1 cellular context compared by ENCODE assay signal in the genomic region with DNA sequence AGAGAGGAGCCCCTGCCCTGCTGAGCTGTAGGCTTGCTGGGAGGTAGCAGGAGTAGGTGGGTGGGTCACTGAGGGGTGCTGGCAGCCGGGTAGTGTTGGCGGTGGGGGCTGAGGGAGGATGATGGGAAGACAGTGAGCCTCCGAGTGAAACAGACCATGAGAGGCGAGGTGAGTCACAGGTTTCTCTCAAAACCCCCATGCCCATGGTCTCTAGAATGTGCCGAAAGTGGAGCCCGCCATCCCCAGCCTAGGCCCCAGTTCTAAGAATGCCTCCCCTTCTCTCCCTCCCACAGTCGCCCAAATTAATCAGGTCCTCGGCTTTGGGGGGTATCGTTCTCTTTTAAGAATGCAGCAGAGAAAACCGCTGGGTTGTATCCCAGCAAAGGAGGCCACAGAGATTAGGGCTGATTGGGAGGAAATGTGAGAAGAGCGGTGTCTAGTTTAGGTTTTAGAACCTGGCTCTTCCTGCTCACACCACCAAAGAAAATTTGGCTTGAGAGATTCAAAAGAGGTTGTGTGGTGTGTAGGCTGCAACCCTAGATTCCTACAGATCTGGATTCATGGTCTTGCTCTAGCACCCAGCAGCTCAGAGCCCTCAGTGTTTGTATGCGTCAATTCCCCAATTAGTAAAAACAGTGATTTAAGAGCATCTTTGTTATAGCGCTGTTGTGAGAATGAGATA.
TF ChIP-seq lines count a peak whose summit lies in the region.

No MANE protein-coding gene starts in this region.

TF ChIP-seq in GM12878, 131 proteins besides CTCF, POLR2A, EP300 and RAD21:
- TF ChIP-seq, protein P1, sequence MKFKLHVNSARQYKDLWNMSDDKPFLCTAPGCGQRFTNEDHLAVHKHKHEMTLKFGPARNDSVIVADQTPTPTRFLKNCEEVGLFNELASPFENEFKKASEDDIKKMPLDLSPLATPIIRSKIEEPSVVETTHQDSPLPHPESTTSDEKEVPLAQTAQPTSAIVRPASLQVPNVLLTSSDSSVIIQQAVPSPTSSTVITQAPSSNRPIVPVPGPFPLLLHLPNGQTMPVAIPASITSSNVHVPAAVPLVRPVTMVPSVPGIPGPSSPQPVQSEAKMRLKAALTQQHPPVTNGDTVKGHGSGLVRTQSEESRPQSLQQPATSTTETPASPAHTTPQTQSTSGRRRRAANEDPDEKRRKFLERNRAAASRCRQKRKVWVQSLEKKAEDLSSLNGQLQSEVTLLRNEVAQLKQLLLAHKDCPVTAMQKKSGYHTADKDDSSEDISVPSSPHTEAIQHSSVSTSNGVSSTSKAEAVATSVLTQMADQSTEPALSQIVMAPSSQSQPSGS (IDR thresholded peaks at IDR 0.05; ENCODE audit: low read length): 0 out of 2 replicates have a peak, but pooled peaks have one; percentile 39
- TF ChIP-seq ETV6 (conservative IDR thresholded peaks at IDR 0.05 in 1 of 2, IDR thresholded peaks at IDR 0.05 in 1 of 2; ENCODE audit: borderline replicate concordance in 1 of 2, low read depth in 1 of 2): peak in 1 of 2 experiments; percentile 26; a peak in 1 of 4 replicates
- no peak for TF ChIP-seq RAD51 (IDR thresholded peaks at IDR 0.05)
- 0 out of 2 replicates have a peak, but pooled peaks have one; percentile 7 for TF ChIP-seq GABPA (IDR thresholded peaks at IDR 0.05; ENCODE audit: low read depth)
- TF ChIP-seq PML (IDR thresholded peaks at IDR 0.05; ENCODE audit: low read length): 0 out of 2 replicates have a peak, but pooled peaks have one; percentile 38
- TF ChIP-seq, protein P2, sequence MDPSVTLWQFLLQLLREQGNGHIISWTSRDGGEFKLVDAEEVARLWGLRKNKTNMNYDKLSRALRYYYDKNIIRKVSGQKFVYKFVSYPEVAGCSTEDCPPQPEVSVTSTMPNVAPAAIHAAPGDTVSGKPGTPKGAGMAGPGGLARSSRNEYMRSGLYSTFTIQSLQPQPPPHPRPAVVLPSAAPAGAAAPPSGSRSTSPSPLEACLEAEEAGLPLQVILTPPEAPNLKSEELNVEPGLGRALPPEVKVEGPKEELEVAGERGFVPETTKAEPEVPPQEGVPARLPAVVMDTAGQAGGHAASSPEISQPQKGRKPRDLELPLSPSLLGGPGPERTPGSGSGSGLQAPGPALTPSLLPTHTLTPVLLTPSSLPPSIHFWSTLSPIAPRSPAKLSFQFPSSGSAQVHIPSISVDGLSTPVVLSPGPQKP (IDR thresholded peaks at IDR 0.05; ENCODE audit: low read depth, low read length): no peak
- peak; percentile 36; the same call in 1 of the 2 replicates for TF ChIP-seq FOXM1 (IDR thresholded peaks at IDR 0.05; ENCODE audit: low read depth, low read length)
- peak; percentile 78; the same call in 1 of the 2 replicates for TF ChIP-seq MTA3 (IDR thresholded peaks at IDR 0.05; ENCODE audit: borderline replicate concordance, low read length)
- 0 out of 4 replicates have a peak, but pooled peaks of 1 of the 2 experiments have one; percentile 4 for TF ChIP-seq BHLHE40 (IDR thresholded peaks at IDR 0.05; ENCODE audit: borderline replicate concordance in 1 of 2, low read depth in 2 of 2, low read length in 1 of 2)
- TF ChIP-seq, protein P3, sequence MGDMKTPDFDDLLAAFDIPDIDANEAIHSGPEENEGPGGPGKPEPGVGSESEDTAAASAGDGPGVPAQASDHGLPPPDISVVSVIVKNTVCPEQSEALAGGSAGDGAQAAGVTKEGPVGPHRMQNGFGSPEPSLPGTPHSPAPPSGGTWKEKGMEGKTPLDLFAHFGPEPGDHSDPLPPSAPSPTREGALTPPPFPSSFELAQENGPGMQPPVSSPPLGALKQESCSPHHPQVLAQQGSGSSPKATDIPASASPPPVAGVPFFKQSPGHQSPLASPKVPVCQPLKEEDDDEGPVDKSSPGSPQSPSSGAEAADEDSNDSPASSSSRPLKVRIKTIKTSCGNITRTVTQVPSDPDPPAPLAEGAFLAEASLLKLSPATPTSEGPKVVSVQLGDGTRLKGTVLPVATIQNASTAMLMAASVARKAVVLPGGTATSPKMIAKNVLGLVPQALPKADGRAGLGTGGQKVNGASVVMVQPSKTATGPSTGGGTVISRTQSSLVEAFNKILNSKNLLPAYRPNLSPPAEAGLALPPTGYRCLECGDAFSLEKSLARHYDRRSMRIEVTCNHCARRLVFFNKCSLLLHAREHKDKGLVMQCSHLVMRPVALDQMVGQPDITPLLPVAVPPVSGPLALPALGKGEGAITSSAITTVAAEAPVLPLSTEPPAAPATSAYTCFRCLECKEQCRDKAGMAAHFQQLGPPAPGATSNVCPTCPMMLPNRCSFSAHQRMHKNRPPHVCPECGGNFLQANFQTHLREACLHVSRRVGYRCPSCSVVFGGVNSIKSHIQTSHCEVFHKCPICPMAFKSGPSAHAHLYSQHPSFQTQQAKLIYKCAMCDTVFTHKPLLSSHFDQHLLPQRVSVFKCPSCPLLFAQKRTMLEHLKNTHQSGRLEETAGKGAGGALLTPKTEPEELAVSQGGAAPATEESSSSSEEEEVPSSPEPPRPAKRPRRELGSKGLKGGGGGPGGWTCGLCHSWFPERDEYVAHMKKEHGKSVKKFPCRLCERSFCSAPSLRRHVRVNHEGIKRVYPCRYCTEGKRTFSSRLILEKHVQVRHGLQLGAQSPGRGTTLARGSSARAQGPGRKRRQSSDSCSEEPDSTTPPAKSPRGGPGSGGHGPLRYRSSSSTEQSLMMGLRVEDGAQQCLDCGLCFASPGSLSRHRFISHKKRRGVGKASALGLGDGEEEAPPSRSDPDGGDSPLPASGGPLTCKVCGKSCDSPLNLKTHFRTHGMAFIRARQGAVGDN (IDR thresholded peaks at IDR 0.05): peak; percentile 29; the same call in 1 of the 2 replicates
- TF ChIP-seq CBX5 (IDR thresholded peaks at IDR 0.05; ENCODE audit: low read depth): peak; percentile 36; the same call in 1 of the 2 replicates
- no peak for TF ChIP-seq MLLT1 (IDR thresholded peaks at IDR 0.05)
- no peak for TF ChIP-seq STAT3 (IDR thresholded peaks at IDR 0.05; ENCODE audit: low read depth, low read length)
- no peak for TF ChIP-seq NFXL1 (IDR thresholded peaks at IDR 0.05; ENCODE audit: borderline replicate concordance)
- TF ChIP-seq JUND (IDR thresholded peaks at IDR 0.05; ENCODE audit: low read depth, low read length): no peak
- TF ChIP-seq SREBF2 (IDR thresholded peaks at IDR 0.05; ENCODE audit: low read length): no peak
- no peak for TF ChIP-seq PAX5 (IDR thresholded peaks at IDR 0.05; ENCODE audit: borderline replicate concordance, low read depth, low read length)
- TF ChIP-seq RUNX3 (IDR thresholded peaks at IDR 0.05; ENCODE audit: low read length): peak; percentile 63
- peak; percentile 32; the same call in 1 of the 2 replicates for TF ChIP-seq JUNB (IDR thresholded peaks at IDR 0.05)
- TF ChIP-seq CREM (IDR thresholded peaks at IDR 0.05; ENCODE audit: low read depth): 0 out of 2 replicates have a peak, but pooled peaks have one; percentile 17
- TF ChIP-seq CREB1 (IDR thresholded peaks at IDR 0.05; ENCODE audit: low read depth): 0 out of 2 replicates have a peak, but pooled peaks have one; percentile 11
- no peak for TF ChIP-seq E2F8 (IDR thresholded peaks at IDR 0.05; ENCODE audit: low read depth, partially characterized antibody)
- TF ChIP-seq EGR1 (IDR thresholded peaks at IDR 0.05; ENCODE audit: borderline replicate concordance in 1 of 2, low read depth in 2 of 2, low read length in 2 of 2): 0 out of 3 replicates have a peak, but pooled peaks of 1 of the 2 experiments have one; percentile 1
- TF ChIP-seq PKNOX1 (IDR thresholded peaks at IDR 0.05): no peak
- peak; percentile 76 for TF ChIP-seq EED (IDR thresholded peaks at IDR 0.05; ENCODE audit: low read depth)
